In genomic region chr7:465710-466400, GRCh38 we compare ENCODE assay signal across 1 cellular context.
A peak's percentile ranks its signal among the peaks of the same experiment; 100 is the strongest.
TF ChIP-seq lines count a peak whose summit lies in the region.

No MANE protein-coding gene starts in this region.

TF ChIP-seq in HepG2, 621 proteins besides CTCF, POLR2A, EP300 and RAD21:
- TF ChIP-seq PCBP1 (IDR thresholded peaks at IDR 0.05; ENCODE audit: borderline replicate concordance, low read depth, low read length): 0 out of 2 replicates have a peak, but pooled peaks have one; percentile 39
- TF ChIP-seq ZNF333 (CRISPR knock-in tag; IDR thresholded peaks at IDR 0.05; ENCODE audit: borderline replicate concordance): no peak
- TF ChIP-seq ZBTB33 (CRISPR knock-in tag; IDR thresholded peaks at IDR 0.05): 0 out of 2 replicates have a peak, but pooled peaks have one; percentile 18
- TF ChIP-seq ZNF607 (CRISPR knock-in tag; IDR thresholded peaks at IDR 0.05; ENCODE audit: borderline replicate concordance): no peak
